In genomic region chr11:8080069-8080670, GRCh38 we compare ENCODE assay signal across 10 cellular contexts. TPM values are rescaled to one million over a fixed set of nuclear protein-coding genes. Genes with fewer than 3 reads are reported as not detected.
DNase-seq lines count a peak whose midpoint lies in the region; ATAC-seq, FAIRE-seq and TF ChIP-seq lines count a peak whose summit lies in the region.
"Had no signal": no experiment of that assay in that cellular context is flagged by ENCODE, and none has a peak within 500 bp of the region (broad histone marks: within the 10 kb centered on the region; RNA-seq: fewer than 3 reads in every experiment).

No MANE protein-coding gene starts in this region.

- no peaks in the 10 kb centered on the region for H3K9me3 Mint-ChIP-seq in nephron progenitor cell

- DNase-seq in A549 (ENCODE audit: low read depth in 1 of 2, low spot score in 1 of 2) (no peak), HFF-Myc (ENCODE audit: extremely low read depth, low read depth) (no peak), nephron progenitor cell (no peak), cortex of kidney (lab: John Stamatoyannopoulos, UW) (no peak), NCI-H1417 (lab: John Stamatoyannopoulos, UW) (no peak), GM13977 (ENCODE audit: low spot score) (no peak)
- DNase-seq: stimulated activated CD4-positive, alpha-beta T cell treated with anti-CD3 and anti-CD28 coated beads, Interleukin-4, amount 100 ng/mL, for 4 hours had no signal

- H3K27me3 Mint-ChIP-seq in nephron progenitor cell (ENCODE audit: low read depth, poor library complexity) = peaks cover 48% of the 10 kb centered on the region

- H3K4me1 ChIP-seq in A549 = peaks cover 10% of the 10 kb centered on the region; the same call in 1 of the 3 replicates

- in situ Hi-C loops in GM13977 (cut with MboI; ENCODE audit: low pct_unique_long_range_greater_than_20kb, low sequenced_read_pairs, unreplicated experiment) = no loop called here

- peak; percentile 8 to 16; a peak in 3 of 6 replicates for ATAC-seq in A549
- no peak for ATAC-seq in HG03469 (IDR thresholded peaks at IDR 0.05; ENCODE audit: unreplicated experiment)

- H3K4me3 ChIP-seq in A549 (peak overlapping the region; percentile 80), HFF-Myc (replicated peaks; ENCODE audit: low read depth, low read length) (peak overlapping the region; percentile 79)

- no peak for TF ChIP-seq RAD21 in A549 (conservative IDR thresholded peaks at IDR 0.05 in 1 of 2, IDR thresholded peaks at IDR 0.05 in 1 of 2)

- TF ChIP-seq CTCF in A549 (IDR thresholded peaks at IDR 0.05) (no peak), HFF-Myc (IDR thresholded peaks at IDR 0.05; ENCODE audit: low read depth, low read length, missing control alignments) (no peak), nephron progenitor cell (IDR thresholded peaks at IDR 0.05) (no peak), GM13977 (IDR thresholded peaks at IDR 0.05; ENCODE audit: extremely low read depth, insufficient read depth, missing control alignments) (no peak)

- H3K4me2 ChIP-seq in A549 = peak overlapping the region; percentile 86

- peaks cover 47% of the 10 kb centered on the region for H3K4me1 Mint-ChIP-seq in nephron progenitor cell

- CTCF ChIA-PET in A549 (lab: Yijun Ruan, JAX) = interaction anchor here (1.2 to 30.1 kb wide), 7 partner anchors 8 to 74 kb away, joined by 3 to 644 read pairs (median 17); no protein-coding TSS in a partner anchor

- peak overlapping the region; percentile 81 for H3K4me3 Mint-ChIP-seq in nephron progenitor cell

- POLR2A ChIA-PET in A549 (lab: Yijun Ruan, JAX) = no interaction called here

- no peak overlapping the region for H3K27ac Mint-ChIP-seq in nephron progenitor cell

- H3K27ac ChIP-seq in A549 = peak overlapping the region; percentile 74 to 88; a peak in 5 of 6 replicates
- H3K27ac ChIP-seq in cingulate gyrus (ENCODE audit: low read depth, low read length) = peak overlapping the region; percentile 67
- H3K27ac ChIP-seq: SJSA1 had no signal

- no peak for TF ChIP-seq POLR2A in A549 (IDR thresholded peaks at IDR 0.05; ENCODE audit: low read length)

- no peak for FAIRE-seq in A549 (lab: Jason Lieb, UNC)

- WGBS in A549 (ENCODE audit: missing lambda C conversion rate) = 95% methylated on average over 23 of the region's 24 CpGs

- TF ChIP-seq EP300 in A549 (IDR thresholded peaks at IDR 0.05) = no peak

- no peaks in the 10 kb centered on the region for H3K9me3 ChIP-seq in A549
- H3K9me3 ChIP-seq: SJSA1 had no signal

- no peaks in the 10 kb centered on the region for H3K36me3 Mint-ChIP-seq in nephron progenitor cell (ENCODE audit: low read depth)

TF ChIP-seq in A549, 52 proteins besides CTCF, POLR2A, EP300 and RAD21:
- TF ChIP-seq KDM5A (IDR thresholded peaks at IDR 0.05) (no peak), MAZ (IDR thresholded peaks at IDR 0.05; ENCODE audit: borderline replicate concordance, low read depth, low read length) (no peak), BHLHE40 (IDR thresholded peaks at IDR 0.05; ENCODE audit: low read depth, low read length) (no peak), MAFK (IDR thresholded peaks at IDR 0.05; ENCODE audit: partially characterized antibody) (no peak), ZFP36 (IDR thresholded peaks at IDR 0.05; ENCODE audit: borderline replicate concordance, partially characterized antibody) (no peak), CHD2 (IDR thresholded peaks at IDR 0.05; ENCODE audit: low read length, partially characterized antibody) (no peak), CEBPB (IDR thresholded peaks at IDR 0.05) (no peak), NFE2L2 (conservative IDR thresholded peaks at IDR 0.05; ENCODE audit: low read length) (no peak), HOXB5 (CRISPR knock-in tag; IDR thresholded peaks at IDR 0.05) (no peak), TP53 (CRISPR knock-in tag; IDR thresholded peaks at IDR 0.05) (no peak), BCL3 (IDR thresholded peaks at IDR 0.05) (no peak), FOXS1 (CRISPR knock-in tag; IDR thresholded peaks at IDR 0.05) (no peak)
- TF ChIP-seq, protein P1, sequence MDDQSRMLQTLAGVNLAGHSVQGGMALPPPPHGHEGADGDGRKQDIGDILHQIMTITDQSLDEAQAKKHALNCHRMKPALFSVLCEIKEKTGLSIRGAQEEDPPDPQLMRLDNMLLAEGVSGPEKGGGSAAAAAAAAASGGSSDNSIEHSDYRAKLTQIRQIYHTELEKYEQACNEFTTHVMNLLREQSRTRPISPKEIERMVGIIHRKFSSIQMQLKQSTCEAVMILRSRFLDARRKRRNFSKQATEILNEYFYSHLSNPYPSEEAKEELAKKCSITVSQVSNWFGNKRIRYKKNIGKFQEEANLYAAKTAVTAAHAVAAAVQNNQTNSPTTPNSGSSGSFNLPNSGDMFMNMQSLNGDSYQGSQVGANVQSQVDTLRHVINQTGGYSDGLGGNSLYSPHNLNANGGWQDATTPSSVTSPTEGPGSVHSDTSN (IDR thresholded peaks at IDR 0.05) = no peak
TF ChIP-seq in A549: peak in this region for 0.

RNA-seq across cellular contexts. Expression of gene TUB, which starts 0.8 kb away (rescaled TPM):
- polyA plus RNA-seq in A549 (2011; rRNA removed) (11.3 and 11.7 TPM in 2 replicates), A549 (2017; fragmentation: RNase III; extraction: RNeasy Plus Mini Kit Qiagen cat#74134 plus additional on column Dnase treatment) (12.5 to 13.2 TPM (median 12.8 TPM) in 3 replicates)
- polyA plus RNA-seq in A549 (2012; cell fraction: cytosol; rRNA removed) = 7.8 and 10.0 TPM in 2 replicates
- 11.7 and 17.0 TPM in 2 replicates for polyA plus RNA-seq in A549 (2012; cell fraction: nucleus; rRNA removed)
- polyA minus RNA-seq in A549 (2011; rRNA and poly(A)+ RNA removed) = 12.6 and 14.5 TPM in 2 replicates
